Comparison of ENCODE assay signal across 1 cellular context in genomic region chr2:237965844-237966243, GRCh38.
TF ChIP-seq lines count a peak whose summit lies in the region.

No MANE protein-coding gene starts in this region.

TF ChIP-seq in K562, 482 proteins besides CTCF, POLR2A, EP300 and RAD21:
- TF ChIP-seq MLLT1 (IDR thresholded peaks at IDR 0.05), result peak in 1 of 2 experiments; percentile 86; a peak in 2 of 4 replicates
- TF ChIP-seq ZBTB33 (CRISPR knock-in tag; IDR thresholded peaks at IDR 0.05), result peak; percentile 89
